ENCODE assay signal across 8 cellular contexts in the genomic region with DNA sequence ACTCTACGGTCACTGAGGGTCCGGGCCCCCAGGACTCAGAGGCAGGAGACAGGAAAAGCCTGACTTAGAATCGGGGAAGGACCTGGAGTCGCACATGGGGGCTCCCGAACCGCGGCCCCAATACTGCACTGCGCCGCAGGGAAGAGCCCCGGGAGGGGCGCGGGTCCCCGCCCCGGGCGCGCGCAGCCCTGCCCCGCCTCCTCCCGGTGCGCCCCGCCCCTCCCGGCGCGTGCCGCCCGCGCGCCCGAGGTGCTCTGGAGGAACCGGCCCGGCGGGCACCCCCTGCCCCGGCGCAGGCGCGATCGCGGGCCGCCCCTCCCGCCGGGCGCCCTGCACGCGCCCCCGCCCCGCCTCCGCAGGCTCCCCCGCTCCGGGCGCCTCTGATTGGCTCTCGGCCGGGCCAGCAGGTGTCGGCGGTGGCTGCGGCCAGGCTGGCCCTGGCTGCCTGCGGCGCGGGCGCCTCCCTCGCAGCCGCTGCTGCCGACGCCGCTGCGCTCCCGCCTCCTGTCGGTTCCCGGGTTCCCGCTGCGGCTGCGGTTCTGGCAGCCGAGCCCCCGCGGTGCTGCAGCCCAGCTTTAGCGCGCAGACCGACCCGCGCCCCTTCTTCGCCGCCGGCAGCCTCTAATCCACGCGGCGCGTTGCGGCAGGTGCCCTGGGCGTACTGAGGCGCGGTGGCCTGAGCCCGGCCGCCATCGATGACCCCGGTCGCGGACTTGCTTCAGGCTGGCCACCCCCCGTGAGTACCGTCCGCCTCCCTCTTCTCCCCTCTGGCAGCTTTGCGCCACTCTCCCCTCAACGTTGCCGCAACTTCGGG. TPM values are rescaled to one million over a fixed set of nuclear protein-coding genes. Genes with fewer than 3 reads are reported as not detected.
DNase-seq lines count a peak whose midpoint lies in the region; ATAC-seq and TF ChIP-seq lines count a peak whose summit lies in the region.

A gene (plus strand): TSS at position 429 of the 814 bp plus-strand sequence. CDS start 91,208 bp downstream, outside the sequence.

- H3K4me1 ChIP-seq in HUES48 (ENCODE audit: control insufficient read depth, insufficient read depth, low read length), result peaks cover 15% of the 10 kb centered on the region
- H3K4me1 ChIP-seq in mesendoderm (ENCODE audit: control insufficient read depth, low read depth, low read length), result peaks cover 4% of the 10 kb centered on the region
- peaks cover 2% of the 10 kb centered on the region for H3K4me1 ChIP-seq in thymus (ENCODE audit: control insufficient read depth, insufficient read depth, low read length)

- H3K18ac ChIP-seq in mesendoderm (ENCODE audit: low read length), result no peak within 1 kb of the TSS

- H3K79me2 ChIP-seq in mesendoderm (ENCODE audit: control insufficient read depth, insufficient read depth, low read length), result no peaks in the 10 kb centered on the region

- peak within 1 kb of the TSS; percentile 83 for H3K4me2 ChIP-seq in mesendoderm (ENCODE audit: low read length)

- H4K5ac ChIP-seq in mesendoderm (ENCODE audit: low read length), result no peak within 1 kb of the TSS

- H3K27me3 ChIP-seq in HUES48 (ENCODE audit: control insufficient read depth, insufficient read depth, low read length) (peaks cover 62% of the 10 kb centered on the region), mesendoderm (ENCODE audit: insufficient read depth, low read length, poor library complexity) (peaks cover 24% of the 10 kb centered on the region), thymus (ENCODE audit: control insufficient read depth, insufficient read depth) (peaks cover 46% of the 10 kb centered on the region)

- H2BK120ac ChIP-seq in mesendoderm (ENCODE audit: low read depth, low read length), result no peak within 1 kb of the TSS

- H3K4me3 ChIP-seq in HUES48 (ENCODE audit: low read depth, low read length) (peak within 1 kb of the TSS; percentile 81), mesendoderm (ENCODE audit: low read length) (peak within 1 kb of the TSS; percentile 20), thymus (ENCODE audit: low read length) (peak within 1 kb of the TSS; percentile 37)

- no peaks in the 10 kb centered on the region for H3K9me3 ChIP-seq in HUES48 (ENCODE audit: control insufficient read depth, insufficient read depth, low read length)
- H3K9me3 ChIP-seq in thymus (ENCODE audit: control insufficient read depth), result peaks cover 1% of the 10 kb centered on the region

- POLR2A ChIA-PET in RWPE1 (lab: Yijun Ruan, JAX; ENCODE audit: low non-redundant PET), result no interaction called here

- no peak for TF ChIP-seq CTCF in RWPE1 (conservative IDR thresholded peaks at IDR 0.05; ENCODE audit: low read depth)

- peak; percentile 49 for DNase-seq in EL
- peak; percentile 18 for DNase-seq in RWPE1 (ENCODE audit: low spot score)
- DNase-seq in ecto neural progenitor cell (ENCODE audit: low spot score), result peak; percentile 85
- DNase-seq in mesendoderm, result peak; percentile 75
- DNase-seq in NCI-H2107 treated with DMSO at 0.1 percent for 48 hours (lab: John Stamatoyannopoulos, UW; ENCODE audit: unreplicated experiment), result no peak

- no peak within 1 kb of the TSS for H4K8ac ChIP-seq in mesendoderm (ENCODE audit: low read depth, low read length)

- H3K4ac ChIP-seq in mesendoderm (ENCODE audit: low read depth, low read length), result no peak within 1 kb of the TSS

- CTCF ChIA-PET in RWPE1 (lab: Yijun Ruan, JAX), result interaction anchor here (1.0 kb wide), 1 partner anchor 370 kb away, joined by 3 read pairs; no protein-coding TSS in a partner anchor

- no peak within 1 kb of the TSS for H3K9ac ChIP-seq in HUES48 (ENCODE audit: low read depth, low read length)
- H3K9ac ChIP-seq in mesendoderm (ENCODE audit: low read length), result peak within 1 kb of the TSS; percentile 47

- no CpG with 5 or more reads among the region's 103 CpGs for WGBS in mesendoderm (ENCODE audit: extremely low coverage, insufficient coverage, low lambda C conversion rate)
- under 1% methylated on average over 103 of the region's 103 CpGs for WGBS in thymus

- H3K56ac ChIP-seq in mesendoderm (ENCODE audit: low read length), result peak within 1 kb of the TSS; percentile 43

- H3K79me1 ChIP-seq in mesendoderm (ENCODE audit: low read length), result no peaks in the 10 kb centered on the region

- peak; percentile 87 for ATAC-seq in GM21367 (IDR thresholded peaks at IDR 0.05; ENCODE audit: unreplicated experiment)

- no peak within 1 kb of the TSS for H2BK15ac ChIP-seq in mesendoderm (replicated peaks; ENCODE audit: low read depth)

- no peak within 1 kb of the TSS for H2BK5ac ChIP-seq in mesendoderm (ENCODE audit: low read length)

- H3K36me3 ChIP-seq in HUES48 (ENCODE audit: control insufficient read depth, insufficient read depth, low read length), result no peaks in the 10 kb centered on the region
- no peaks in the 10 kb centered on the region for H3K36me3 ChIP-seq in mesendoderm (ENCODE audit: control insufficient read depth, insufficient read depth, low read length)
- no peaks in the 10 kb centered on the region for H3K36me3 ChIP-seq in thymus (ENCODE audit: control insufficient read depth, insufficient read depth)

- H3K27ac ChIP-seq in HUES48 (ENCODE audit: low read depth, low read length) (no peak within 1 kb of the TSS), RWPE1 (no peak within 1 kb of the TSS), mesendoderm (ENCODE audit: low read depth, low read length) (no peak within 1 kb of the TSS), thymus (ENCODE audit: low read depth) (peak within 1 kb of the TSS; percentile 4)

- H3K23ac ChIP-seq in mesendoderm (ENCODE audit: low read length), result peak within 1 kb of the TSS; percentile 33

- H2AK5ac ChIP-seq in mesendoderm (ENCODE audit: low read length), result no peak within 1 kb of the TSS

RNA-seq across cellular contexts. Expression of the gene that starts here (rescaled TPM):
- 0.31 TPM for polyA plus RNA-seq in mesendoderm (2013, experiment 1 of 2)
- 0.32 TPM for polyA plus RNA-seq in mesendoderm (2013, experiment 2 of 2)
- polyA plus RNA-seq in thymus, result 1.6 TPM

Comparison
In these comparisons a context has a peak if more than half of its experiments do, and no peak if none do; other contexts are left out.
1. H3K4me3 ChIP-seq: peak in every context shown above with its lines; median percentile 81 in HUES48; 37 in thymus; 20 in mesendoderm.